ENCODE assay signal across 10 cellular contexts in genomic region chr5:154478224-154478565, GRCh38. TPM values are rescaled to one million over a fixed set of nuclear protein-coding genes. Genes with fewer than 3 reads are reported as not detected.
DNase-seq lines count a peak whose midpoint lies in the region; ATAC-seq and TF ChIP-seq lines count a peak whose summit lies in the region.
"Had no signal": no experiment of that assay in that cellular context is flagged by ENCODE, and none has a peak within 500 bp of the region (broad histone marks: within the 10 kb centered on the region; RNA-seq: fewer than 3 reads in every experiment).

TSS of gene HAND1 (minus strand) at chr5:154478227. CDS start at chr5:154478008, 219 bp downstream.

- DNase-seq in NCI-H345 (lab: John Stamatoyannopoulos, UW) = peak; percentile 54
- DNase-seq in NCI-H345 treated with DMSO at 0.1 percent for 48 hours (lab: John Stamatoyannopoulos, UW; ENCODE audit: unreplicated experiment) = no peak
- peak; percentile 29 for DNase-seq in SK-MEL-5 (ENCODE audit: low read depth, low spot score)
- peak in 1 of 2 donors; percentile 94 for DNase-seq in cardiac muscle cell (ENCODE audit: low read depth in 1 of 2, low spot score in 1 of 2)
- DNase-seq in gastrocnemius medialis = peak in 1 of 2 donors; percentile 27
- no peak for DNase-seq in NCI-H2171 treated with DMSO at 0.1 percent for 48 hours (lab: John Stamatoyannopoulos, UW)

- H3K4me3 ChIP-seq in cardiac muscle cell (peak within 1 kb of the TSS; percentile 57), gastrocnemius medialis (peak within 1 kb of the TSS; percentile 36 to 45 (median 38))

- H3K4me1 ChIP-seq in cardiac muscle cell (ENCODE audit: low read depth) (peaks cover 20% of the 10 kb centered on the region), gastrocnemius medialis (peaks cover 26 to 62% of the 10 kb centered on the region in 2 donors)

- no peak for TF ChIP-seq POLR2A in gastrocnemius medialis (IDR thresholded peaks at IDR 0.05)

- H3K36me3 ChIP-seq in cardiac muscle cell (no peaks in the 10 kb centered on the region), gastrocnemius medialis (no peaks in the 10 kb centered on the region)

- H3K27ac ChIP-seq in cardiac muscle cell (peak within 1 kb of the TSS; percentile 71), gastrocnemius medialis (no peak within 1 kb of the TSS)

- no peaks in the 10 kb centered on the region for H3K9me3 ChIP-seq in cardiac muscle cell (ENCODE audit: low read depth)
- H3K9me3 ChIP-seq in gastrocnemius medialis = no peaks in the 10 kb centered on the region

- in situ Hi-C loops in SK-MEL-5 (cut with HindIII; ENCODE audit: low pct_unique_long_range_greater_than_20kb, low sequenced_read_pairs) (no loop called here), gastrocnemius medialis (cut with MboI; ENCODE audit: low sequenced_read_pairs in 4 of 4) (no loop called here)

- TF ChIP-seq CTCF in cardiac muscle cell (IDR thresholded peaks at IDR 0.05; ENCODE audit: low read depth, low read length) (no peak), gastrocnemius medialis (IDR thresholded peaks at IDR 0.05 in 4 of 5, conservative IDR thresholded peaks at IDR 0.05 in 1 of 5) (no peak)

- ATAC-seq in gastrocnemius medialis (no peak), GM18868 (IDR thresholded peaks at IDR 0.05; ENCODE audit: unreplicated experiment) (no peak), HG03378 (IDR thresholded peaks at IDR 0.05; ENCODE audit: unreplicated experiment) (no peak)

- intact Hi-C loops in gastrocnemius medialis (cut with DNase I; ENCODE audit: low total_unique reads) = no loop called here

- H3K27me3 ChIP-seq in cardiac muscle cell (peaks cover 93% of the 10 kb centered on the region), gastrocnemius medialis (peaks cover 100% of the 10 kb centered on the region in 3 donors)

RNA-seq across cellular contexts. Expression of gene HAND1, which starts in this region (rescaled TPM):
- not detected in 2 replicates for total RNA-seq in SK-MEL-5 (2014; rRNA removed; shearing (Covaris generic))
- polyA plus RNA-seq in SK-MEL-5 (2015; cell fraction: cytosol; rRNA removed) = 0.06 TPM in 1 of 2 replicates, not detected in the other
- not detected in 2 replicates for polyA plus RNA-seq in SK-MEL-5 (2015; cell fraction: nucleus; rRNA removed)
- total RNA-seq in cardiac muscle cell = 68.9 and 81.2 TPM in 2 replicates
- polyA plus RNA-seq in cardiac muscle cell = 66.0 and 67.7 TPM in 2 replicates
- not detected for total RNA-seq in gastrocnemius medialis
- total RNA-seq: renal cortical epithelial cell had no signal
- polyA plus RNA-seq: BJ had no signal

Comparison
In these comparisons a context has a peak if more than half of its experiments do, and no peak if none do; other contexts are left out.
1. RNA of gene HAND1 (total RNA-seq): 68.9 to 81.2 TPM in cardiac muscle cell; not detected in SK-MEL-5 and not detected in gastrocnemius medialis; every median in the first group is over 10 times any median in the second.
2. Peak in DNase-seq in SK-MEL-5; RNA of the gene not detected or under 1 TPM.